Comparison of ENCODE assay signal across 12 cellular contexts in genomic region chr4:103092245-103092644, GRCh38. TPM values are rescaled to one million over a fixed set of nuclear protein-coding genes. Genes with fewer than 3 reads are reported as not detected.
DNase-seq lines count a peak whose midpoint lies in the region; ATAC-seq lines count a peak whose summit lies in the region.
"Had no signal": no experiment of that assay in that cellular context is flagged by ENCODE, and none has a peak within 500 bp of the region (broad histone marks: within the 10 kb centered on the region; RNA-seq: fewer than 3 reads in every experiment).

No MANE protein-coding gene starts in this region.

- intact Hi-C loops in activated T-helper 2 cell treated with anti-CD3 and anti-CD28 coated beads, Interferon-gamma antibody, Interleukin-2, Interleukin-4, amounts not matched to agents 10 μg/mL and 5 μg/mL and 100 μg/mL, durations not matched to agents 14 hours and 24 hours and 36 hours (cut with micrococcal nuclease) = loop anchor here (2.0 to 5.0 kb wide), 3 partner anchors 265 to 645 kb away; partner anchors contain the start of gene UBE2D3

- peaks cover 31% of the 10 kb centered on the region for H3K36me3 Mint-ChIP-seq in activated T-cell treated with anti-CD3 and anti-CD28 coated beads, Interleukin-2, amount 50 U/mL, for 24 hours (ENCODE audit: low read depth)
- H3K36me3 Mint-ChIP-seq in activated T-helper 2 cell treated with anti-CD3 and anti-CD28 coated beads, Interferon-gamma antibody, Interleukin-2, Interleukin-4, amounts not matched to agents 10 μg/mL and 5 μg/mL and 100 μg/mL, durations not matched to agents 14 hours and 24 hours and 36 hours (ENCODE audit: low read depth) = peaks cover 17% of the 10 kb centered on the region
- H3K36me3 Mint-ChIP-seq in stimulated activated memory B cell treated with anti-CD40 and anti-IgM and Interleukin-4, amounts not matched to agents 10 μg/mL and 1 μg/mL and 100 μg/mL, for 72 hours = peaks cover 13% of the 10 kb centered on the region

- H3K4me1 Mint-ChIP-seq in activated T-cell treated with anti-CD3 and anti-CD28 coated beads, Interleukin-2, amount 50 U/mL, for 24 hours (ENCODE audit: low read depth) = peaks cover 20% of the 10 kb centered on the region
- peaks cover 24% of the 10 kb centered on the region for H3K4me1 Mint-ChIP-seq in activated T-helper 2 cell treated with anti-CD3 and anti-CD28 coated beads, Interferon-gamma antibody, Interleukin-2, Interleukin-4, amounts not matched to agents 10 μg/mL and 5 μg/mL and 100 μg/mL, durations not matched to agents 14 hours and 24 hours and 36 hours (ENCODE audit: low read depth)
- peaks cover 20% of the 10 kb centered on the region for H3K4me1 Mint-ChIP-seq in stimulated activated memory B cell treated with anti-CD40 and anti-IgM and Interleukin-4, amounts not matched to agents 10 μg/mL and 1 μg/mL and 100 μg/mL, for 72 hours

- H3K4me3 Mint-ChIP-seq in activated T-cell treated with anti-CD3 and anti-CD28 coated beads, Interleukin-2, amount 50 U/mL, for 24 hours = no peak overlapping the region
- peak overlapping the region; percentile 33 for H3K4me3 Mint-ChIP-seq in activated T-helper 2 cell treated with anti-CD3 and anti-CD28 coated beads, Interferon-gamma antibody, Interleukin-2, Interleukin-4, amounts not matched to agents 10 μg/mL and 5 μg/mL and 100 μg/mL, durations not matched to agents 14 hours and 24 hours and 36 hours (ENCODE audit: low read depth)
- H3K4me3 Mint-ChIP-seq in stimulated activated memory B cell treated with anti-CD40 and anti-IgM and Interleukin-4, amounts not matched to agents 10 μg/mL and 1 μg/mL and 100 μg/mL, for 72 hours = no peak overlapping the region
- H3K4me3 Mint-ChIP-seq: dendritic cell treated with granulocyte-macrophage colony-stimulating factor and Interleukin-4, amounts not matched to agents 40 ng/mL and 50 ng/mL, for 4 days had no signal

- no peaks in the 10 kb centered on the region for H3K9me3 ChIP-seq in MG63
- H3K9me3 ChIP-seq: esophagus muscularis mucosa had no signal

- no peak overlapping the region for H3K27ac ChIP-seq in caudate nucleus (ENCODE audit: low read depth, low read length)
- H3K27ac ChIP-seq: esophagus muscularis mucosa, WERI-Rb-1 had no signal

- DNase-seq in activated T-cell treated with anti-CD3 and anti-CD28 coated beads, Interleukin-2, amount 50 U/mL, for 24 hours = no peak
- DNase-seq in activated T-cell treated with anti-CD3 and anti-CD28 coated beads for 4 hours (no peak), caudate nucleus (lab: John Stamatoyannopoulos, UW) (no peak), MG63 (no peak), DMS153 (lab: John Stamatoyannopoulos, UW) (no peak)
- DNase-seq in activated T-helper 2 cell treated with anti-CD3 and anti-CD28 coated beads, Interferon-gamma antibody, Interleukin-2, Interleukin-4, amounts not matched to agents 10 μg/mL and 5 μg/mL and 100 μg/mL, durations not matched to agents 14 hours and 24 hours and 36 hours (ENCODE audit: low spot score) = no peak
- DNase-seq: activated T-cell treated with anti-CD3 and anti-CD28 coated beads, Interleukin-2, amount 50 U/mL, for 48 hours had no signal

- peak; percentile 32 for ATAC-seq in HG02610 (IDR thresholded peaks at IDR 0.05; ENCODE audit: unreplicated experiment)
- ATAC-seq in stimulated activated memory B cell treated with anti-CD40 and anti-IgM and Interleukin-4, amounts not matched to agents 10 μg/mL and 1 μg/mL and 100 μg/mL, for 72 hours = no peak

- no peaks in the 10 kb centered on the region for H3K27me3 Mint-ChIP-seq in activated T-cell treated with anti-CD3 and anti-CD28 coated beads, Interleukin-2, amount 50 U/mL, for 24 hours
- no peaks in the 10 kb centered on the region for H3K27me3 Mint-ChIP-seq in activated T-helper 2 cell treated with anti-CD3 and anti-CD28 coated beads, Interferon-gamma antibody, Interleukin-2, Interleukin-4, amounts not matched to agents 10 μg/mL and 5 μg/mL and 100 μg/mL, durations not matched to agents 14 hours and 24 hours and 36 hours (ENCODE audit: low read depth)
- no peaks in the 10 kb centered on the region for H3K27me3 Mint-ChIP-seq in stimulated activated memory B cell treated with anti-CD40 and anti-IgM and Interleukin-4, amounts not matched to agents 10 μg/mL and 1 μg/mL and 100 μg/mL, for 72 hours
- H3K27me3 Mint-ChIP-seq: dendritic cell treated with granulocyte-macrophage colony-stimulating factor and Interleukin-4, amounts not matched to agents 40 ng/mL and 50 ng/mL, for 4 days had no signal

- H3K9me3 Mint-ChIP-seq in activated T-cell treated with anti-CD3 and anti-CD28 coated beads, Interleukin-2, amount 50 U/mL, for 24 hours = no peaks in the 10 kb centered on the region
- no peaks in the 10 kb centered on the region for H3K9me3 Mint-ChIP-seq in activated T-helper 2 cell treated with anti-CD3 and anti-CD28 coated beads, Interferon-gamma antibody, Interleukin-2, Interleukin-4, amounts not matched to agents 10 μg/mL and 5 μg/mL and 100 μg/mL, durations not matched to agents 14 hours and 24 hours and 36 hours
- no peaks in the 10 kb centered on the region for H3K9me3 Mint-ChIP-seq in stimulated activated memory B cell treated with anti-CD40 and anti-IgM and Interleukin-4, amounts not matched to agents 10 μg/mL and 1 μg/mL and 100 μg/mL, for 72 hours
- H3K9me3 Mint-ChIP-seq: dendritic cell treated with granulocyte-macrophage colony-stimulating factor and Interleukin-4, amounts not matched to agents 40 ng/mL and 50 ng/mL, for 4 days had no signal

- no peaks in the 10 kb centered on the region for H3K36me3 ChIP-seq in MG63

- H3K4me3 ChIP-seq in MG63 = no peak overlapping the region
- H3K4me3 ChIP-seq: esophagus muscularis mucosa had no signal

- peak overlapping the region; percentile 20 for H3K27ac Mint-ChIP-seq in activated T-cell treated with anti-CD3 and anti-CD28 coated beads, Interleukin-2, amount 50 U/mL, for 24 hours
- H3K27ac Mint-ChIP-seq in activated T-helper 2 cell treated with anti-CD3 and anti-CD28 coated beads, Interferon-gamma antibody, Interleukin-2, Interleukin-4, amounts not matched to agents 10 μg/mL and 5 μg/mL and 100 μg/mL, durations not matched to agents 14 hours and 24 hours and 36 hours = peak overlapping the region; percentile 46
- H3K27ac Mint-ChIP-seq in stimulated activated memory B cell treated with anti-CD40 and anti-IgM and Interleukin-4, amounts not matched to agents 10 μg/mL and 1 μg/mL and 100 μg/mL, for 72 hours = peak overlapping the region; percentile 50
- H3K27ac Mint-ChIP-seq: dendritic cell treated with granulocyte-macrophage colony-stimulating factor and Interleukin-4, amounts not matched to agents 40 ng/mL and 50 ng/mL, for 4 days had no signal

- H3K27me3 ChIP-seq in MG63 = no peaks in the 10 kb centered on the region
- H3K27me3 ChIP-seq: esophagus muscularis mucosa had no signal

RNA-seq across cellular contexts. Expression of gene BDH2, which starts 7.4 kb away (rescaled TPM):
- 16.0 and 16.3 TPM in 2 replicates for total RNA-seq in activated T-helper 2 cell treated with anti-CD3 and anti-CD28 coated beads, Interferon-gamma antibody, Interleukin-2, Interleukin-4, amounts not matched to agents 10 μg/mL and 5 μg/mL and 100 μg/mL, durations not matched to agents 14 hours and 24 hours and 36 hours
- total RNA-seq in MG63 (2014; rRNA removed; shearing (Covaris generic); ENCODE audit: low replicate concordance) = 3.3 and 4.0 TPM in 2 replicates

RNA-seq across cellular contexts. Expression of gene SLC9B2, which starts 15.7 kb away (rescaled TPM):
- 34.6 and 37.9 TPM in 2 replicates for total RNA-seq in activated T-helper 2 cell treated with anti-CD3 and anti-CD28 coated beads, Interferon-gamma antibody, Interleukin-2, Interleukin-4, amounts not matched to agents 10 μg/mL and 5 μg/mL and 100 μg/mL, durations not matched to agents 14 hours and 24 hours and 36 hours
- 13.6 and 14.3 TPM in 2 replicates for total RNA-seq in MG63 (2014; rRNA removed; shearing (Covaris generic); ENCODE audit: low replicate concordance)
